In the genomic region with DNA sequence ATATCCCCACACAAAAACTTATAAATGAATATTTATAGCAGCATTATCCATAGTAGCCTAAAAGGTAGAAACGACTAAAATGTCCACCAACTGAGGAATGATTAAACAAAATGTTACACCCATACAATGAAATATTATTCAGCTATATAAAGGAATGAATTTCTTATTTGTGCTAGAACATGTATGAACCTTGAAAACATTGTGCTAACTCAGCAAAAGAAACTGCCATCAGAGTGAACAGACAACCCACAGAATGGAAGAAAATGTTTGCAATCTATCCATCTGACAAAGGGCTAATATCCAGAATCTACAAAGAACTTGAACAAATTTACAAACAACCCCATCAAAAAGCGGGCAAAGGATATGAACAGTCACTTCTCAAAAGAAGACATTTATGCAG, we compare ENCODE assay signal across 4 cellular contexts.
DNase-seq lines count a peak whose midpoint lies in the region; ATAC-seq, FAIRE-seq and TF ChIP-seq lines count a peak whose summit lies in the region.
"Not testable (repeated sequence)": the region's sequence is repeated elsewhere in the genome, so short reads cannot be mapped to it uniquely, and the experiment has no call there.

No MANE protein-coding gene starts in this region.

- ATAC-seq in A549; IMR-90 (ENCODE audit: low read depth); K562; HepG2: not testable (repeated sequence)

- not testable (repeated sequence) for BruUV-seq in IMR-90 (replicated peaks; lab: Mats Ljungman, UMichigan); K562 (replicated peaks; lab: Mats Ljungman, UMichigan); HepG2 (replicated peaks; lab: Mats Ljungman, UMichigan)

- not testable (repeated sequence) for H3K9ac ChIP-seq in IMR-90 (ENCODE audit: low read depth, low read length); K562 (ENCODE audit: insufficient read depth in 1 of 2, low read depth in 2 of 2, low read length in 2 of 2); HepG2 (ENCODE audit: insufficient read depth, low read depth, low read length)

- not testable (repeated sequence) for TF ChIP-seq RAD21 in A549 (conservative IDR thresholded peaks at IDR 0.05 in 1 of 2, IDR thresholded peaks at IDR 0.05 in 1 of 2); IMR-90 (IDR thresholded peaks at IDR 0.05; ENCODE audit: low read length); K562 (CRISPR knock-in tag; conservative IDR thresholded peaks at IDR 0.05 in 1 of 2, IDR thresholded peaks at IDR 0.05 in 1 of 2); HepG2 (CRISPR knock-in tag; IDR thresholded peaks at IDR 0.05)

- not testable (repeated sequence) for H3K4ac ChIP-seq in IMR-90 (ENCODE audit: low read depth, low read length)

- H2AFZ ChIP-seq in IMR-90 (replicated peaks; ENCODE audit: low read length, poor library complexity); K562 (ENCODE audit: low read depth, low read length); HepG2 (ENCODE audit: low read length): not testable (repeated sequence)

- H3K79me2 ChIP-seq in K562 (ENCODE audit: control insufficient read depth, insufficient read depth, low read length); HepG2 (ENCODE audit: insufficient read depth, low read length): not testable (repeated sequence)

- not testable (repeated sequence) for H2AK5ac ChIP-seq in IMR-90 (ENCODE audit: low read depth, low read length)

- not testable (repeated sequence) for H4K91ac ChIP-seq in IMR-90 (ENCODE audit: insufficient read depth, low read depth, low read length)

- WGBS in A549 (ENCODE audit: missing lambda C conversion rate) = 53% methylated on average over 2 of the region's 2 CpGs
- no CpG with 5 or more reads among the region's 2 CpGs for WGBS in IMR-90 (ENCODE audit: extremely low coverage in 2 of 2, insufficient read length in 1 of 2), 2 experiments
- WGBS in K562 (ENCODE audit: insufficient coverage, low coverage, missing lambda C conversion rate) = 0% methylated on average over 2 of the region's 2 CpGs
- 3% methylated on average over 1 of the region's 2 CpGs for WGBS in HepG2 (ENCODE audit: low lambda C conversion rate)

- TF ChIP-seq POLR2A in A549 (IDR thresholded peaks at IDR 0.05; ENCODE audit: low read length); IMR-90 (IDR thresholded peaks at IDR 0.05; ENCODE audit: low read depth, low read length); K562 (conservative IDR thresholded peaks at IDR 0.05); HepG2 (IDR thresholded peaks at IDR 0.05; ENCODE audit: insufficient read depth in 1 of 2, low read depth in 2 of 2, low read length in 2 of 2): not testable (repeated sequence)

- not testable (repeated sequence) for H3K79me1 ChIP-seq in IMR-90 (ENCODE audit: low read depth in 1 of 2, low read length in 2 of 2)

- H3K27me3 ChIP-seq in IMR-90 (ENCODE audit: control insufficient read depth, insufficient read depth, low read length); K562 (ENCODE audit: control insufficient read depth in 2 of 2, insufficient read depth in 2 of 2, low read length in 2 of 2); HepG2 (ENCODE audit: control insufficient read depth in 1 of 2, insufficient read depth in 2 of 2, low read length in 2 of 2): not testable (repeated sequence)

- not testable (repeated sequence) for H3K14ac ChIP-seq in IMR-90 (replicated peaks; ENCODE audit: low read depth, low read length)

- H4K20me1 ChIP-seq in IMR-90 (ENCODE audit: insufficient read depth, low read length); K562 (replicated peaks; ENCODE audit: control insufficient read depth, insufficient read depth, low read length); HepG2 (ENCODE audit: insufficient read depth, low read length): not testable (repeated sequence)

- H3K27ac ChIP-seq in A549; IMR-90 (ENCODE audit: insufficient read depth, low read length); K562 (ENCODE audit: extremely low read depth, low read depth, low read length); HepG2 (ENCODE audit: extremely low read length, insufficient read depth, low read length): not testable (repeated sequence)

- H3K36me3 ChIP-seq in IMR-90 (ENCODE audit: control insufficient read depth, insufficient read depth, low read length); K562 (ENCODE audit: control insufficient read depth, insufficient read depth, low read length); HepG2 (replicated peaks in 1 of 2; ENCODE audit: control insufficient read depth in 1 of 2, insufficient read depth in 2 of 2, low read length in 2 of 2): not testable (repeated sequence)

- not testable (repeated sequence) for H3K9me3 ChIP-seq in A549; IMR-90 (ENCODE audit: control insufficient read depth, insufficient read depth, low read length); K562 (replicated peaks; ENCODE audit: control insufficient read depth, insufficient read depth, low read depth, low read length); HepG2 (ENCODE audit: low read length)

- FAIRE-seq in A549 (lab: Jason Lieb, UNC); K562 (lab: Jason Lieb, UNC); HepG2 (lab: Jason Lieb, UNC): not testable (repeated sequence)

- H3K18ac ChIP-seq in IMR-90 (ENCODE audit: low read depth, low read length) = not testable (repeated sequence)

- not testable (repeated sequence) for H2BK15ac ChIP-seq in IMR-90 (ENCODE audit: low read depth, low read length)

- POLR2A ChIA-PET in A549 (lab: Yijun Ruan, JAX); IMR-90 (lab: Charles Lee; ENCODE audit: unreplicated experiment); K562 (lab: Yijun Ruan, JAX); HepG2 (lab: Yijun Ruan, JAX): not testable (repeated sequence)

- CTCF ChIA-PET in A549 (lab: Yijun Ruan, JAX); IMR-90 (lab: Yijun Ruan, JAX); K562 (lab: Yijun Ruan, JAX; ENCODE audit: low intra/inter-chr PET ratio); HepG2 (lab: Yijun Ruan, JAX; ENCODE audit: low intra/inter-chr PET ratio, low total read pairs): not testable (repeated sequence)

- intact Hi-C loops in IMR-90 (cut with micrococcal nuclease); K562 (cut with micrococcal nuclease); HepG2 (cut with micrococcal nuclease; ENCODE audit: unreplicated experiment): not testable (repeated sequence)

- H3K56ac ChIP-seq in IMR-90 (ENCODE audit: extremely low read depth, insufficient read depth, low read length) = not testable (repeated sequence)

- not testable (repeated sequence) for H4K8ac ChIP-seq in IMR-90 (ENCODE audit: low read depth in 2 of 2, low read length in 2 of 2)

- not testable (repeated sequence) for H4K5ac ChIP-seq in IMR-90 (ENCODE audit: low read depth, low read length)

- H2AK9ac ChIP-seq in IMR-90 (replicated peaks; ENCODE audit: low read depth, low read length, poor library complexity) = not testable (repeated sequence)

- in situ Hi-C loops in IMR-90 (cut with MboI; ENCODE audit: low sequenced_read_pairs); K562 (cut with MboI); HepG2 (cut with HindIII; ENCODE audit: extremely low pct_ligation_motif_present, low pct_unique_long_range_greater_than_20kb): not testable (repeated sequence)

- H3K9me1 ChIP-seq in IMR-90 (ENCODE audit: insufficient read depth, low read length); K562 (ENCODE audit: control insufficient read depth, insufficient read depth, low read length): not testable (repeated sequence)

- not testable (repeated sequence) for H3K4me3 ChIP-seq in A549; IMR-90 (ENCODE audit: insufficient read depth, low read depth, low read length); K562; HepG2 (replicated peaks in 1 of 3; ENCODE audit: insufficient read depth in 1 of 3, low read depth in 2 of 3, low read length in 3 of 3)

- not testable (repeated sequence) for H2BK120ac ChIP-seq in IMR-90 (ENCODE audit: low read depth, low read length)

- H3K23ac ChIP-seq in IMR-90 (ENCODE audit: low read depth, low read length) = not testable (repeated sequence)

- dilution Hi-C loops in IMR-90 (cut with HindIII; ENCODE audit: low sequenced_read_pairs, unreplicated experiment) = not testable (repeated sequence)

- not testable (repeated sequence) for H3K4me1 ChIP-seq in A549; IMR-90 (ENCODE audit: control insufficient read depth, insufficient read depth, low read length); K562 (replicated peaks in 1 of 2; ENCODE audit: control insufficient read depth in 2 of 2, insufficient read depth in 2 of 2, low read length in 2 of 2); HepG2 (ENCODE audit: insufficient read depth, low read length)

- H2BK20ac ChIP-seq in IMR-90 (ENCODE audit: low read depth, low read length) = not testable (repeated sequence)

- not testable (repeated sequence) for TF ChIP-seq EP300 in A549 (IDR thresholded peaks at IDR 0.05); K562 (IDR thresholded peaks at IDR 0.05; ENCODE audit: low read length); HepG2 (IDR thresholded peaks at IDR 0.05; ENCODE audit: low read depth in 2 of 2, low read length in 2 of 2); HepG2 (CRISPR knock-in tag; IDR thresholded peaks at IDR 0.05; ENCODE audit: borderline replicate concordance)

- not testable (repeated sequence) for H3K4me2 ChIP-seq in A549; IMR-90 (ENCODE audit: low read depth, low read length); K562 (ENCODE audit: insufficient read depth, low read length); HepG2 (ENCODE audit: low read depth, low read length)

- not testable (repeated sequence) for H2BK5ac ChIP-seq in IMR-90 (ENCODE audit: low read depth, low read length, poor library complexity, severe bottlenecking)

- DNase-seq in A549 (ENCODE audit: low read depth in 1 of 2, low spot score in 1 of 2); IMR-90; K562 (ENCODE audit: extremely low read depth in 1 of 4, low spot score in 3 of 4); HepG2 (ENCODE audit: low spot score): not testable (repeated sequence)

- not testable (repeated sequence) for TF ChIP-seq CTCF in A549 (IDR thresholded peaks at IDR 0.05); IMR-90 (conservative IDR thresholded peaks at IDR 0.05; ENCODE audit: low read depth, low read length); K562 (IDR thresholded peaks at IDR 0.05 in 2 of 3, conservative IDR thresholded peaks at IDR 0.05 in 1 of 3; ENCODE audit: insufficient read depth in 2 of 3, low read depth in 1 of 3, low read length in 3 of 3); HepG2 (CRISPR knock-in tag; IDR thresholded peaks at IDR 0.05)
